Comparison of ENCODE assay signal across 19 cellular contexts in genomic region chr3:65730449-65730848, GRCh38.
"Had no signal": no experiment of that assay in that cellular context is flagged by ENCODE, and none has a peak within 500 bp of the region (broad histone marks: within the 10 kb centered on the region; RNA-seq: fewer than 3 reads in every experiment).

No MANE protein-coding gene starts in this region.

- H3K27ac Mint-ChIP-seq: activated CD4-positive, alpha-beta memory T cell treated with anti-CD3 and anti-CD28 coated beads for 36 hours; activated naive CD4-positive, alpha-beta T cell treated with anti-CD3 and anti-CD28 coated beads for 36 hours; activated naive CD8-positive, alpha-beta T cell treated with anti-CD3 and anti-CD28 coated beads, Interleukin-2, amount 10 ng/mL, durations not matched to agents 7 days and 5 days; activated T-cell treated with anti-CD3 and anti-CD28 coated beads, Interleukin-2, amount 50 U/mL, for 72 hours; naive B cell; progenitor cell of endocrine pancreas; stimulated activated naive CD8-positive, alpha-beta T cell treated with anti-CD3 and anti-CD28 coated beads, Interleukin-15, amount 100 ng/mL, for 72 hours; T-helper 1 cell treated with Interleukin-12 subunit alpha and Interleukin-12 subunit beta and Interleukin-4 antibody, amounts not matched to agents 30 μg/mL and 1 μg/mL, for 36 hours had no signal

- ATAC-seq: activated T-cell treated with anti-CD3 and anti-CD28 coated beads, Interleukin-2, amount 50 U/mL, for 72 hours; gastroesophageal sphincter; stimulated activated naive CD8-positive, alpha-beta T cell treated with anti-CD3 and anti-CD28 coated beads, Interleukin-15, amount 100 ng/mL, for 72 hours had no signal

- H3K9me3 ChIP-seq: esophagus squamous epithelium, gastroesophageal sphincter, right atrium auricular region, tibial nerve had no signal

- H3K36me3 ChIP-seq: esophagus squamous epithelium, gastroesophageal sphincter, right atrium auricular region, tibial nerve had no signal

- H3K27ac ChIP-seq: esophagus squamous epithelium, right atrium auricular region had no signal

- H3K4me1 Mint-ChIP-seq: activated naive CD8-positive, alpha-beta T cell treated with anti-CD3 and anti-CD28 coated beads, Interleukin-2, amount 10 ng/mL, durations not matched to agents 7 days and 5 days; stimulated activated naive CD8-positive, alpha-beta T cell treated with anti-CD3 and anti-CD28 coated beads, Interleukin-15, amount 100 ng/mL, for 72 hours had no signal

- H3K27me3 Mint-ChIP-seq: activated naive CD8-positive, alpha-beta T cell treated with anti-CD3 and anti-CD28 coated beads, Interleukin-2, amount 10 ng/mL, durations not matched to agents 7 days and 5 days; naive B cell; progenitor cell of endocrine pancreas; stimulated activated naive CD8-positive, alpha-beta T cell treated with anti-CD3 and anti-CD28 coated beads, Interleukin-15, amount 100 ng/mL, for 72 hours had no signal

- H3K27me3 ChIP-seq: esophagus squamous epithelium, gastroesophageal sphincter, right atrium auricular region, tibial nerve had no signal

- H3K4me3 ChIP-seq: coronary artery, esophagus squamous epithelium, gastroesophageal sphincter, right atrium auricular region, tibial nerve had no signal

- H3K9me3 Mint-ChIP-seq: activated CD4-positive, alpha-beta memory T cell treated with anti-CD3 and anti-CD28 coated beads for 36 hours; activated naive CD4-positive, alpha-beta T cell treated with anti-CD3 and anti-CD28 coated beads for 36 hours; activated naive CD8-positive, alpha-beta T cell treated with anti-CD3 and anti-CD28 coated beads, Interleukin-2, amount 10 ng/mL, durations not matched to agents 7 days and 5 days; activated T-cell treated with anti-CD3 and anti-CD28 coated beads, Interleukin-2, amount 50 U/mL, for 72 hours; naive B cell; neural crest cell; stimulated activated naive CD8-positive, alpha-beta T cell treated with anti-CD3 and anti-CD28 coated beads, Interleukin-15, amount 100 ng/mL, for 72 hours; T-helper 1 cell treated with Interleukin-12 subunit alpha and Interleukin-12 subunit beta and Interleukin-4 antibody, amounts not matched to agents 30 μg/mL and 1 μg/mL, for 36 hours had no signal

- H3K4me3 Mint-ChIP-seq: activated CD4-positive, alpha-beta memory T cell treated with anti-CD3 and anti-CD28 coated beads for 36 hours; activated naive CD4-positive, alpha-beta T cell treated with anti-CD3 and anti-CD28 coated beads for 36 hours; activated naive CD8-positive, alpha-beta T cell treated with anti-CD3 and anti-CD28 coated beads, Interleukin-2, amount 10 ng/mL, durations not matched to agents 7 days and 5 days; activated T-cell treated with anti-CD3 and anti-CD28 coated beads, Interleukin-2, amount 50 U/mL, for 72 hours; naive B cell; neural crest cell; stimulated activated naive CD8-positive, alpha-beta T cell treated with anti-CD3 and anti-CD28 coated beads, Interleukin-15, amount 100 ng/mL, for 72 hours; T-helper 1 cell treated with Interleukin-12 subunit alpha and Interleukin-12 subunit beta and Interleukin-4 antibody, amounts not matched to agents 30 μg/mL and 1 μg/mL, for 36 hours had no signal

- DNase-seq: activated CD4-positive, alpha-beta memory T cell treated with anti-CD3 and anti-CD28 coated beads for 36 hours; activated CD4-positive, alpha-beta T cell treated with anti-CD3 and anti-CD28 coated beads for 48 hours; activated effector memory CD4-positive, alpha-beta T cell treated with Interleukin-2 at 50 U/mL for 16 hours; activated naive CD4-positive, alpha-beta T cell treated with anti-CD3 and anti-CD28 coated beads for 36 hours; activated naive CD8-positive, alpha-beta T cell treated with anti-CD3 and anti-CD28 coated beads, Interleukin-2, amount 10 ng/mL, durations not matched to agents 7 days and 5 days; activated T-cell treated with anti-CD3 and anti-CD28 coated beads, Interleukin-2, amount 50 U/mL, for 72 hours; cerebellar nuclear complex; esophagus squamous epithelium; head of caudate nucleus; naive B cell; stimulated activated CD4-positive, alpha-beta T cell treated with anti-CD3 and anti-CD28 coated beads, Interleukin-12 subunit alpha, Interleukin-12 subunit beta, amount 100 ng/mL, for 4 hours; stimulated activated naive CD8-positive, alpha-beta T cell treated with anti-CD3 and anti-CD28 coated beads, Interleukin-15, amount 100 ng/mL, for 72 hours had no signal

- H3K36me3 Mint-ChIP-seq: activated CD4-positive, alpha-beta memory T cell treated with anti-CD3 and anti-CD28 coated beads for 36 hours; activated naive CD8-positive, alpha-beta T cell treated with anti-CD3 and anti-CD28 coated beads, Interleukin-2, amount 10 ng/mL, durations not matched to agents 7 days and 5 days; naive B cell had no signal
